ENCODE assay signal across 2 cellular contexts in the genomic region with DNA sequence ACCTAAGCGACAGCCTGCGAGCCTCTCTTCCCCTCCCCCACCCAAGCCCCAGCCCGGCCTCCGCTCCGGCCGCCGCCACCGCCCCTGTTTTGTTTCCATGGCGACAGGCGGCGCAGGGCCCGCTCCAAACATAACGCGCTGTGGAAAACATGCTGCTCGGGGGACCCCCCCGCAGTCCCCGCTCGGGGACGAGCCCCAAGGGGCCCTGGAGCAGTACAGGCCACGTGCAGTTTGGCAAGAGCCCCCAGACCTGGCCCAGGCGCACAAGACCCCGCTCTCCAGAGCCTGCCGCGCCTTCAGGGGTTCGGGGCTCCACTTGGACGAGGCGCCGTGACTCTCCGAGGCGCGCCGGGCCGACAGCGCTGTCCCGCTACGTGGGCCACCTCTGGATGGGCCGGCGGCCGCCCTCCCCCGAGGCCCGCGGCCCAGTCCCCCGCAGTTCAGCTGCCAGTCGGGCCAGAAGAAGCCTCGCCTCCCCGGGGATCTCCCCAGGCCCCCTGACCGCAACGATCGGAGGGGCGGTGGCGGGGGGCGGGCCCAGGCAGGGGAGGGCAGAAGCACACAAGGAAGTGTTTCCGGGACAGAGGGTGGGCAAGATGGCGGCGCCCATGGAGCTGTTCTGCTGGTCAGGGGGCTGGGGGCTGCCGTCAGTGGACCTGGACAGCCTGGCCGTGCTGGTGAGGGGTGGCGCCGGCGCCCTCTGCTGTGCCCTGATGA.
TF ChIP-seq lines count a peak whose summit lies in the region.

A gene with protein sequence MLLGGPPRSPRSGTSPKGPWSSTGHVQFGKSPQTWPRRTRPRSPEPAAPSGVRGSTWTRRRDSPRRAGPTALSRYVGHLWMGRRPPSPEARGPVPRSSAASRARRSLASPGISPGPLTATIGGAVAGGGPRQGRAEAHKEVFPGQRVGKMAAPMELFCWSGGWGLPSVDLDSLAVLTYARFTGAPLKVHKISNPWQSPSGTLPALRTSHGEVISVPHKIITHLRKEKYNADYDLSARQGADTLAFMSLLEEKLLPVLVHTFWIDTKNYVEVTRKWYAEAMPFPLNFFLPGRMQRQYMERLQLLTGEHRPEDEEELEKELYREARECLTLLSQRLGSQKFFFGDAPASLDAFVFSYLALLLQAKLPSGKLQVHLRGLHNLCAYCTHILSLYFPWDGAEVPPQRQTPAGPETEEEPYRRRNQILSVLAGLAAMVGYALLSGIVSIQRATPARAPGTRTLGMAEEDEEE (plus strand): TSS at position 40 of the 717 bp plus-strand sequence. CDS start 110 bp downstream, at position 150.

TF ChIP-seq in GM23338, 12 proteins besides CTCF, POLR2A, EP300 and RAD21 (continued from another document):
- TF ChIP-seq NANOG (IDR thresholded peaks at IDR 0.05; ENCODE audit: borderline replicate concordance): no peak
- TF ChIP-seq ZNF114 (CRISPR knock-in tag; IDR thresholded peaks at IDR 0.05): no peak
- TF ChIP-seq, protein P1, sequence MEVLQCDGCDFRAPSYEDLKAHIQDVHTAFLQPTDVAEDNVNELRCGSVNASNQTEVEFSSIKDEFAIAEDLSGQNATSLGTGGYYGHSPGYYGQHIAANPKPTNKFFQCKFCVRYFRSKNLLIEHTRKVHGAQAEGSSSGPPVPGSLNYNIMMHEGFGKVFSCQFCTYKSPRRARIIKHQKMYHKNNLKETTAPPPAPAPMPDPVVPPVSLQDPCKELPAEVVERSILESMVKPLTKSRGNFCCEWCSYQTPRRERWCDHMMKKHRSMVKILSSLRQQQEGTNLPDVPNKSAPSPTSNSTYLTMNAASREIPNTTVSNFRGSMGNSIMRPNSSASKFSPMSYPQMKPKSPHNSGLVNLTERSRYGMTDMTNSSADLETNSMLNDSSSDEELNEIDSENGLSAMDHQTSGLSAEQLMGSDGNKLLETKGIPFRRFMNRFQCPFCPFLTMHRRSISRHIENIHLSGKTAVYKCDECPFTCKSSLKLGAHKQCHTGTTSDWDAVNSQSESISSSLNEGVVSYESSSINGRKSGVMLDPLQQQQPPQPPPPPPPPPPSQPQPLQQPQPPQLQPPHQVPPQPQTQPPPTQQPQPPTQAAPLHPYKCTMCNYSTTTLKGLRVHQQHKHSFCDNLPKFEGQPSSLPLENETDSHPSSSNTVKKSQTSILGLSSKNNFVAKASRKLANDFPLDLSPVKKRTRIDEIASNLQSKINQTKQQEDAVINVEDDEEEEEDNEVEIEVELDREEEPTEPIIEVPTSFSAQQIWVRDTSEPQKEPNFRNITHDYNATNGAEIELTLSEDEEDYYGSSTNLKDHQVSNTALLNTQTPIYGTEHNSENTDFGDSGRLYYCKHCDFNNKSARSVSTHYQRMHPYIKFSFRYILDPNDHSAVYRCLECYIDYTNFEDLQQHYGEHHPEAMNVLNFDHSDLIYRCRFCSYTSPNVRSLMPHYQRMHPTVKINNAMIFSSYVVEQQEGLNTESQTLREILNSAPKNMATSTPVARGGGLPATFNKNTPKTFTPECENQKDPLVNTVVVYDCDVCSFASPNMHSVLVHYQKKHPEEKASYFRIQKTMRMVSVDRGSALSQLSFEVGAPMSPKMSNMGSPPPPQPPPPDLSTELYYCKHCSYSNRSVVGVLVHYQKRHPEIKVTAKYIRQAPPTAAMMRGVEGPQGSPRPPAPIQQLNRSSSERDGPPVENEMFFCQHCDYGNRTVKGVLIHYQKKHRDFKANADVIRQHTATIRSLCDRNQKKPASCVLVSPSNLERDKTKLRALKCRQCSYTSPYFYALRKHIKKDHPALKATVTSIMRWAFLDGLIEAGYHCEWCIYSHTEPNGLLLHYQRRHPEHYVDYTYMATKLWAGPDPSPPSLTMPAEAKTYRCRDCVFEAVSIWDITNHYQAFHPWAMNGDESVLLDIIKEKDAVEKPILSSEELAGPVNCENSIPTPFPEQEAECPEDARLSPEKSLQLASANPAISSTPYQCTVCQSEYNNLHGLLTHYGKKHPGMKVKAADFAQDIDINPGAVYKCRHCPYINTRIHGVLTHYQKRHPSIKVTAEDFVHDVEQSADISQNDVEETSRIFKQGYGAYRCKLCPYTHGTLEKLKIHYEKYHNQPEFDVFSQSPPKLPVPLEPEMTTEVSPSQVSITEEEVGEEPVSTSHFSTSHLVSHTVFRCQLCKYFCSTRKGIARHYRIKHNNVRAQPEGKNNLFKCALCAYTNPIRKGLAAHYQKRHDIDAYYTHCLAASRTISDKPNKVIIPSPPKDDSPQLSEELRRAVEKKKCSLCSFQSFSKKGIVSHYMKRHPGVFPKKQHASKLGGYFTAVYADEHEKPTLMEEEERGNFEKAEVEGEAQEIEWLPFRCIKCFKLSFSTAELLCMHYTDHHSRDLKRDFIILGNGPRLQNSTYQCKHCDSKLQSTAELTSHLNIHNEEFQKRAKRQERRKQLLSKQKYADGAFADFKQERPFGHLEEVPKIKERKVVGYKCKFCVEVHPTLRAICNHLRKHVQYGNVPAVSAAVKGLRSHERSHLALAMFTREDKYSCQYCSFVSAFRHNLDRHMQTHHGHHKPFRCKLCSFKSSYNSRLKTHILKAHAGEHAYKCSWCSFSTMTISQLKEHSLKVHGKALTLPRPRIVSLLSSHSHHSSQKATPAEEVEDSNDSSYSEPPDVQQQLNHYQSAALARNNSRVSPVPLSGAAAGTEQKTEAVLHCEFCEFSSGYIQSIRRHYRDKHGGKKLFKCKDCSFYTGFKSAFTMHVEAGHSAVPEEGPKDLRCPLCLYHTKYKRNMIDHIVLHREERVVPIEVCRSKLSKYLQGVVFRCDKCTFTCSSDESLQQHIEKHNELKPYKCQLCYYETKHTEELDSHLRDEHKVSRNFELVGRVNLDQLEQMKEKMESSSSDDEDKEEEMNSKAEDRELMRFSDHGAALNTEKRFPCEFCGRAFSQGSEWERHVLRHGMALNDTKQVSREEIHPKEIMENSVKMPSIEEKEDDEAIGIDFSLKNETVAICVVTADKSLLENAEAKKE (CRISPR knock-in tag; IDR thresholded peaks at IDR 0.05): no peak
- TF ChIP-seq EZH2 (IDR thresholded peaks at IDR 0.05; ENCODE audit: low read depth, unreplicated experiment): no peak
- TF ChIP-seq ZNF331 (CRISPR knock-in tag; IDR thresholded peaks at IDR 0.05; ENCODE audit: low read depth): no peak
- TF ChIP-seq CREB1 (CRISPR knock-in tag; IDR thresholded peaks at IDR 0.05; ENCODE audit: low read depth): peak; percentile 93
- TF ChIP-seq, protein P2, sequence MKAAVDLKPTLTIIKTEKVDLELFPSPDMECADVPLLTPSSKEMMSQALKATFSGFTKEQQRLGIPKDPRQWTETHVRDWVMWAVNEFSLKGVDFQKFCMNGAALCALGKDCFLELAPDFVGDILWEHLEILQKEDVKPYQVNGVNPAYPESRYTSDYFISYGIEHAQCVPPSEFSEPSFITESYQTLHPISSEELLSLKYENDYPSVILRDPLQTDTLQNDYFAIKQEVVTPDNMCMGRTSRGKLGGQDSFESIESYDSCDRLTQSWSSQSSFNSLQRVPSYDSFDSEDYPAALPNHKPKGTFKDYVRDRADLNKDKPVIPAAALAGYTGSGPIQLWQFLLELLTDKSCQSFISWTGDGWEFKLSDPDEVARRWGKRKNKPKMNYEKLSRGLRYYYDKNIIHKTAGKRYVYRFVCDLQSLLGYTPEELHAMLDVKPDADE (IDR thresholded peaks at IDR 0.05): peak; percentile 51; the same call in 1 of the 2 replicates
- TF ChIP-seq POLR2AphosphoS5 (IDR thresholded peaks at IDR 0.05; ENCODE audit: low read depth): peak; percentile 26; the same call in 1 of the 2 replicates

TF ChIP-seq in SK-N-SH, 30 proteins besides CTCF, POLR2A, EP300 and RAD21 (continues in another document):
- TF ChIP-seq SIN3A (IDR thresholded peaks at IDR 0.05; ENCODE audit: borderline replicate concordance, low read depth, low read length) (0 out of 2 replicates have a peak, but pooled peaks have one; percentile 58), TCF12 (IDR thresholded peaks at IDR 0.05) (no peak; the same call in 1 of the 2 replicates), NFIC (IDR thresholded peaks at IDR 0.05; ENCODE audit: borderline replicate concordance) (no peak; the same call in 1 of the 2 replicates), JUND (IDR thresholded peaks at IDR 0.05) (no peak), YY1 (IDR thresholded peaks at IDR 0.05; ENCODE audit: low read depth) (peak; percentile 97), FOSL2 (IDR thresholded peaks at IDR 0.05; ENCODE audit: borderline replicate concordance, low read depth) (no peak; the same call in 1 of the 2 replicates), GABPA (IDR thresholded peaks at IDR 0.05; ENCODE audit: low read depth) (peak; percentile 83), SMC3 (IDR thresholded peaks at IDR 0.05; ENCODE audit: low read depth, low read length) (no peak), ELF1 (IDR thresholded peaks at IDR 0.05) (no peak), FOXM1 (IDR thresholded peaks at IDR 0.05; ENCODE audit: low read depth) (no peak), RFX5 (IDR thresholded peaks at IDR 0.05; ENCODE audit: low read length) (0 out of 2 replicates have a peak, but pooled peaks have one; percentile 9), NRF1 (IDR thresholded peaks at IDR 0.05; ENCODE audit: low read depth, low read length) (no peak), TEAD4 (IDR thresholded peaks at IDR 0.05; ENCODE audit: borderline replicate concordance, insufficient read depth) (no peak), EZH2phosphoT487 (IDR thresholded peaks at IDR 0.05; ENCODE audit: borderline replicate concordance, low read depth) (no peak), USF1 (IDR thresholded peaks at IDR 0.05; ENCODE audit: borderline replicate concordance, low read depth) (peak; percentile 41; the same call in 1 of the 2 replicates), RXRA (IDR thresholded peaks at IDR 0.05; ENCODE audit: borderline replicate concordance, low read depth) (no peak), FOXJ3 (CRISPR knock-in tag; IDR thresholded peaks at IDR 0.05) (peak; percentile 41; the same call in 1 of the 2 replicates), CHD2 (IDR thresholded peaks at IDR 0.05; ENCODE audit: low read length, partially characterized antibody) (peak; percentile 86), RCOR1 (IDR thresholded peaks at IDR 0.05; ENCODE audit: low read length) (no peak), MXI1 (IDR thresholded peaks at IDR 0.05; ENCODE audit: low read depth, low read length) (peak; percentile 89), TAF1 (IDR thresholded peaks at IDR 0.05; ENCODE audit: borderline replicate concordance, low read depth, low read length) (peak; percentile 67), MEF2A (IDR thresholded peaks at IDR 0.05; ENCODE audit: borderline replicate concordance, low read depth) (no peak), GATA2 (CRISPR knock-in tag; IDR thresholded peaks at IDR 0.05) (no peak), POLR2AphosphoS5 (IDR thresholded peaks at IDR 0.05; ENCODE audit: low read depth, low read length) (no peak; the same call in 1 of the 2 replicates), PBX3 (IDR thresholded peaks at IDR 0.05) (no peak)
- TF ChIP-seq, protein P3, sequence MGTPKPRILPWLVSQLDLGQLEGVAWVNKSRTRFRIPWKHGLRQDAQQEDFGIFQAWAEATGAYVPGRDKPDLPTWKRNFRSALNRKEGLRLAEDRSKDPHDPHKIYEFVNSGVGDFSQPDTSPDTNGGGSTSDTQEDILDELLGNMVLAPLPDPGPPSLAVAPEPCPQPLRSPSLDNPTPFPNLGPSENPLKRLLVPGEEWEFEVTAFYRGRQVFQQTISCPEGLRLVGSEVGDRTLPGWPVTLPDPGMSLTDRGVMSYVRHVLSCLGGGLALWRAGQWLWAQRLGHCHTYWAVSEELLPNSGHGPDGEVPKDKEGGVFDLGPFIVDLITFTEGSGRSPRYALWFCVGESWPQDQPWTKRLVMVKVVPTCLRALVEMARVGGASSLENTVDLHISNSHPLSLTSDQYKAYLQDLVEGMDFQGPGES (IDR thresholded peaks at IDR 0.05; ENCODE audit: low read depth, low read length): no peak
- TF ChIP-seq, protein P4, sequence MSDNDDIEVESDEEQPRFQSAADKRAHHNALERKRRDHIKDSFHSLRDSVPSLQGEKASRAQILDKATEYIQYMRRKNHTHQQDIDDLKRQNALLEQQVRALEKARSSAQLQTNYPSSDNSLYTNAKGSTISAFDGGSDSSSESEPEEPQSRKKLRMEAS (IDR thresholded peaks at IDR 0.05; ENCODE audit: low read depth): peak; percentile 53
- TF ChIP-seq, protein P5, sequence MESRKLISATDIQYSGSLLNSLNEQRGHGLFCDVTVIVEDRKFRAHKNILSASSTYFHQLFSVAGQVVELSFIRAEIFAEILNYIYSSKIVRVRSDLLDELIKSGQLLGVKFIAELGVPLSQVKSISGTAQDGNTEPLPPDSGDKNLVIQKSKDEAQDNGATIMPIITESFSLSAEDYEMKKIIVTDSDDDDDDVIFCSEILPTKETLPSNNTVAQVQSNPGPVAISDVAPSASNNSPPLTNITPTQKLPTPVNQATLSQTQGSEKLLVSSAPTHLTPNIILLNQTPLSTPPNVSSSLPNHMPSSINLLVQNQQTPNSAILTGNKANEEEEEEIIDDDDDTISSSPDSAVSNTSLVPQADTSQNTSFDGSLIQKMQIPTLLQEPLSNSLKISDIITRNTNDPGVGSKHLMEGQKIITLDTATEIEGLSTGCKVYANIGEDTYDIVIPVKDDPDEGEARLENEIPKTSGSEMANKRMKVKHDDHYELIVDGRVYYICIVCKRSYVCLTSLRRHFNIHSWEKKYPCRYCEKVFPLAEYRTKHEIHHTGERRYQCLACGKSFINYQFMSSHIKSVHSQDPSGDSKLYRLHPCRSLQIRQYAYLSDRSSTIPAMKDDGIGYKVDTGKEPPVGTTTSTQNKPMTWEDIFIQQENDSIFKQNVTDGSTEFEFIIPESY (IDR thresholded peaks at IDR 0.05; ENCODE audit: borderline replicate concordance, low read depth): no peak
- TF ChIP-seq, protein P6, sequence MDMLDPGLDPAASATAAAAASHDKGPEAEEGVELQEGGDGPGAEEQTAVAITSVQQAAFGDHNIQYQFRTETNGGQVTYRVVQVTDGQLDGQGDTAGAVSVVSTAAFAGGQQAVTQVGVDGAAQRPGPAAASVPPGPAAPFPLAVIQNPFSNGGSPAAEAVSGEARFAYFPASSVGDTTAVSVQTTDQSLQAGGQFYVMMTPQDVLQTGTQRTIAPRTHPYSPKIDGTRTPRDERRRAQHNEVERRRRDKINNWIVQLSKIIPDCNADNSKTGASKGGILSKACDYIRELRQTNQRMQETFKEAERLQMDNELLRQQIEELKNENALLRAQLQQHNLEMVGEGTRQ (IDR thresholded peaks at IDR 0.05; ENCODE audit: borderline replicate concordance, low read depth, low read length): no peak
